Comparison of ENCODE assay signal across 24 cellular contexts in the genomic region with DNA sequence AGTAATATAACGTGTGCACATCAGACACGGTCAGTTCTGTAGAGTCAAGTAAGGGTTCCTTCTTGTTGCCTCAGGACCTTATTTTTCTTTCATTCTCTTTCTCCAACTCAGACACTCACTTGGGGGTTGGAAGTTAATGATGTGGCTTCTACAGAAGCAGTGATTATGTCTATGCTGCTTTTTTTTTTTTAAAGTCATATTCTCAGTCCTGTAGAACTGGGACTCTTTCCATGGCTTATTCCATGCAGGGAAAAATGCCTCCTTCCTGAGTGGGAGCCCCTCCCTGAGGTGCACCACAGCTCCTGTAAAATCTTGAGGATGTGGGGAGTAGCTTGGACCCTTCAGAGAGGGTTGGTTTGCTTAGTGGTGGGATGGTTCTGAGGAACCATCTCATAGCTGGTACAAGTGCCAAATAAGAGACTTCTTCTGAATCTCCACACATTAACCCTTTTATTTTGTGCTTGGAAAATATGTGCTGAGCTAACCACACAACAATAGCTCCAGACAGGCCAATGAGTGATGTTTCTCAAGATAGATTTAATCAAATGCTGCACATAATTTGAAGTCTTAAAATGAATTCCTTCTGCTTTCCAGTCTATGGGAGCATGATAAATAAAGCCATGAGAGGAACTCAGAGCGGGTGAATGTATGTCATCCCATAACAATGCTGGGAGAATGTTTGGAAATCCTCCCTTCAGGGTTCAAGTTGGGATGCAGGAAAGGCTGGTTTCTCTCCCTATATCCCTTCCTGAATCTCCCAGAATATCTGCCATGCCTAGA.
"Had no signal": no experiment of that assay in that cellular context is flagged by ENCODE, and none has a peak within 500 bp of the region (broad histone marks: within the 10 kb centered on the region; RNA-seq: fewer than 3 reads in every experiment).

No MANE protein-coding gene starts in this region.

- ATAC-seq: activated CD4-positive, CD25-positive, alpha-beta regulatory T cell treated with anti-CD3 and anti-CD28 coated beads, Interleukin-2, amount 50 U/mL, for 24 hours; effector memory CD8-positive, alpha-beta T cell; heart right ventricle; left cardiac atrium; sciatic nerve; stimulated activated memory B cell treated with anti-CD40 and anti-IgM and Interleukin-4, amounts not matched to agents 10 μg/mL and 1 μg/mL and 100 μg/mL, for 72 hours had no signal

- H3K36me3 ChIP-seq: esophagus squamous epithelium, heart right ventricle, stomach, suprapubic skin, vagina had no signal

- H3K36me3 Mint-ChIP-seq: activated naive CD4-positive, alpha-beta T cell treated with anti-CD3 and anti-CD28 coated beads, Interleukin-2, amount 10 ng/mL, durations not matched to agents 7 days and 5 days; memory B cell; stimulated activated memory B cell treated with anti-CD40 and anti-IgM and Interleukin-4, amounts not matched to agents 10 μg/mL and 1 μg/mL and 100 μg/mL, for 72 hours had no signal

- H3K9me3 Mint-ChIP-seq: activated CD4-positive, alpha-beta memory T cell treated with anti-CD3 and anti-CD28 coated beads, Interleukin-2, amount 10 ng/mL, durations not matched to agents 7 days and 5 days; activated naive CD4-positive, alpha-beta T cell treated with anti-CD3 and anti-CD28 coated beads, Interleukin-2, amount 10 ng/mL, durations not matched to agents 7 days and 5 days; effector memory CD8-positive, alpha-beta T cell; neural crest cell; stimulated activated memory B cell treated with anti-CD40 and anti-IgM and Interleukin-4, amounts not matched to agents 10 μg/mL and 1 μg/mL and 100 μg/mL, for 72 hours had no signal

- H3K4me2 ChIP-seq: smooth muscle cell had no signal

- H3K4me3 Mint-ChIP-seq: activated CD4-positive, alpha-beta memory T cell treated with anti-CD3 and anti-CD28 coated beads, Interleukin-2, amount 10 ng/mL, durations not matched to agents 7 days and 5 days; activated CD4-positive, alpha-beta T cell treated with anti-CD3 and anti-CD28 coated beads, Interleukin-2, amount 10 ng/mL, durations not matched to agents 24 days and 14 days; activated naive CD4-positive, alpha-beta T cell treated with anti-CD3 and anti-CD28 coated beads, Interleukin-2, amount 10 ng/mL, durations not matched to agents 7 days and 5 days; effector memory CD8-positive, alpha-beta T cell; memory B cell; neural crest cell; stimulated activated memory B cell treated with anti-CD40 and anti-IgM and Interleukin-4, amounts not matched to agents 10 μg/mL and 1 μg/mL and 100 μg/mL, for 72 hours; type B pancreatic cell had no signal

- H3K27me3 Mint-ChIP-seq: type B pancreatic cell had no signal

- H3K4me1 Mint-ChIP-seq: activated CD4-positive, alpha-beta memory T cell treated with anti-CD3 and anti-CD28 coated beads, Interleukin-2, amount 10 ng/mL, durations not matched to agents 7 days and 5 days; activated CD4-positive, alpha-beta T cell treated with anti-CD3 and anti-CD28 coated beads, Interleukin-2, amount 10 ng/mL, durations not matched to agents 24 days and 14 days; activated naive CD4-positive, alpha-beta T cell treated with anti-CD3 and anti-CD28 coated beads, Interleukin-2, amount 10 ng/mL, durations not matched to agents 7 days and 5 days; memory B cell; neural crest cell; stimulated activated memory B cell treated with anti-CD40 and anti-IgM and Interleukin-4, amounts not matched to agents 10 μg/mL and 1 μg/mL and 100 μg/mL, for 72 hours had no signal

- H3K4me3 ChIP-seq: esophagus squamous epithelium, heart right ventricle, smooth muscle cell, stomach, suprapubic skin, vagina had no signal

- H3K27ac ChIP-seq: esophagus squamous epithelium, heart right ventricle, stomach, suprapubic skin, vagina, VCaP had no signal

- H3K27me3 ChIP-seq: esophagus squamous epithelium, heart right ventricle, stomach, suprapubic skin, vagina had no signal

- FAIRE-seq: endothelial cell of umbilical vein had no signal

- DNase-seq: activated CD4-positive, alpha-beta memory T cell treated with anti-CD3 and anti-CD28 coated beads, Interleukin-2, amount 10 ng/mL, durations not matched to agents 7 days and 5 days; activated CD4-positive, alpha-beta T cell treated with anti-CD3 and anti-CD28 coated beads, Interleukin-2, amount 10 ng/mL, durations not matched to agents 24 days and 14 days; activated effector memory CD4-positive, alpha-beta T cell treated with anti-CD3 and anti-CD28 coated beads, Interleukin-2, amount 50 U/mL, for 16 hours; activated naive CD4-positive, alpha-beta T cell treated with anti-CD3 and anti-CD28 coated beads, Interleukin-2, amount 10 ng/mL, durations not matched to agents 7 days and 5 days; anterior cingulate cortex; central memory CD4-positive, alpha-beta T cell; effector memory CD8-positive, alpha-beta T cell; esophagus squamous epithelium; heart right ventricle; islet precursor cell; left cardiac atrium; stimulated activated CD4-positive, alpha-beta T cell treated with anti-CD3 and anti-CD28 coated beads, Interleukin-15, amount 100 ng/mL, for 24 hours; stomach had no signal

- H3K9me3 ChIP-seq: esophagus squamous epithelium, stomach, suprapubic skin, vagina had no signal

- H3K27ac Mint-ChIP-seq: activated CD4-positive, alpha-beta memory T cell treated with anti-CD3 and anti-CD28 coated beads, Interleukin-2, amount 10 ng/mL, durations not matched to agents 7 days and 5 days; activated CD4-positive, alpha-beta T cell treated with anti-CD3 and anti-CD28 coated beads, Interleukin-2, amount 10 ng/mL, durations not matched to agents 24 days and 14 days; activated naive CD4-positive, alpha-beta T cell treated with anti-CD3 and anti-CD28 coated beads, Interleukin-2, amount 10 ng/mL, durations not matched to agents 7 days and 5 days; effector memory CD8-positive, alpha-beta T cell; memory B cell; stimulated activated memory B cell treated with anti-CD40 and anti-IgM and Interleukin-4, amounts not matched to agents 10 μg/mL and 1 μg/mL and 100 μg/mL, for 72 hours; type B pancreatic cell had no signal
